1 cellular context compared by ENCODE assay signal in genomic region chr17:49012893-49013255, GRCh38.
A peak's percentile ranks its signal among the peaks of the same experiment; 100 is the strongest.
TF ChIP-seq lines count a peak whose summit lies in the region.

No MANE protein-coding gene starts in this region.

TF ChIP-seq in HepG2, 621 proteins besides CTCF, POLR2A, EP300 and RAD21 (continued from another document and continues in another):
- TF ChIP-seq ZBTB2 (CRISPR knock-in tag; IDR thresholded peaks at IDR 0.05; ENCODE audit: low read depth), result no peak
- no peak for TF ChIP-seq NFE2 (CRISPR knock-in tag; IDR thresholded peaks at IDR 0.05)
- TF ChIP-seq ZHX2 (IDR thresholded peaks at IDR 0.05; ENCODE audit: low read depth), result no peak
- no peak for TF ChIP-seq ZHX2 (CRISPR knock-in tag; IDR thresholded peaks at IDR 0.05; ENCODE audit: borderline replicate concordance)
- TF ChIP-seq MAFF (IDR thresholded peaks at IDR 0.05; ENCODE audit: low read depth, low read length), result no peak
- 0 out of 2 replicates have a peak, but pooled peaks have one; percentile 27 for TF ChIP-seq ZNF205 (CRISPR knock-in tag; IDR thresholded peaks at IDR 0.05)
- TF ChIP-seq ZNF687 (CRISPR knock-in tag; IDR thresholded peaks at IDR 0.05), result no peak
- no peak for TF ChIP-seq HCFC1 (IDR thresholded peaks at IDR 0.05; ENCODE audit: low read depth, low read length)
- no peak for TF ChIP-seq GRHL1 (CRISPR knock-in tag; conservative IDR thresholded peaks at IDR 0.05)
- no peak for TF ChIP-seq TOPORS (CRISPR knock-in tag; IDR thresholded peaks at IDR 0.05)
- TF ChIP-seq MIXL1 (CRISPR knock-in tag; IDR thresholded peaks at IDR 0.05), result 0 out of 2 replicates have a peak, but pooled peaks have one; percentile 16
- TF ChIP-seq ZNF253 (CRISPR knock-in tag; IDR thresholded peaks at IDR 0.05; ENCODE audit: borderline replicate concordance), result no peak
- TF ChIP-seq ATF7 (IDR thresholded peaks at IDR 0.05), result no peak
- no peak for TF ChIP-seq ATF7 (CRISPR knock-in tag; IDR thresholded peaks at IDR 0.05)
- no peak for TF ChIP-seq ZNF580 (CRISPR knock-in tag; IDR thresholded peaks at IDR 0.05; ENCODE audit: borderline replicate concordance, low read depth)
- TF ChIP-seq ADNP (CRISPR knock-in tag; IDR thresholded peaks at IDR 0.05), result peak; percentile 54; the same call in 1 of the 2 replicates
- no peak for TF ChIP-seq ATF5 (CRISPR knock-in tag; IDR thresholded peaks at IDR 0.05; ENCODE audit: low read depth)
- no peak for TF ChIP-seq ZFP36L2 (CRISPR knock-in tag; IDR thresholded peaks at IDR 0.05)
- no peak for TF ChIP-seq NFKBIZ (CRISPR knock-in tag; IDR thresholded peaks at IDR 0.05)
- TF ChIP-seq ONECUT2 (CRISPR knock-in tag; IDR thresholded peaks at IDR 0.05), result no peak
- TF ChIP-seq TSC22D2 (CRISPR knock-in tag; IDR thresholded peaks at IDR 0.05; ENCODE audit: borderline replicate concordance), result no peak
- no peak for TF ChIP-seq SATB2 (CRISPR knock-in tag; IDR thresholded peaks at IDR 0.05)
- no peak for TF ChIP-seq DPF2 (CRISPR knock-in tag; IDR thresholded peaks at IDR 0.05; ENCODE audit: borderline replicate concordance, low read depth)
- no peak for TF ChIP-seq ZNF607 (CRISPR knock-in tag; IDR thresholded peaks at IDR 0.05; ENCODE audit: borderline replicate concordance)
- TF ChIP-seq NFYC (CRISPR knock-in tag; IDR thresholded peaks at IDR 0.05), result no peak
- TF ChIP-seq ZNF264 (CRISPR knock-in tag; IDR thresholded peaks at IDR 0.05), result no peak
- no peak for TF ChIP-seq GMEB1 (CRISPR knock-in tag; IDR thresholded peaks at IDR 0.05; ENCODE audit: borderline replicate concordance)
- TF ChIP-seq ZNF382 (CRISPR knock-in tag; IDR thresholded peaks at IDR 0.05; ENCODE audit: borderline replicate concordance), result no peak
- no peak for TF ChIP-seq ZBTB1 (CRISPR knock-in tag; IDR thresholded peaks at IDR 0.05; ENCODE audit: borderline replicate concordance)
- no peak for TF ChIP-seq GPBP1L1 (CRISPR knock-in tag; IDR thresholded peaks at IDR 0.05)
- no peak for TF ChIP-seq CERS6 (CRISPR knock-in tag; IDR thresholded peaks at IDR 0.05)
- no peak for TF ChIP-seq SMAD9 (CRISPR knock-in tag; IDR thresholded peaks at IDR 0.05)
- no peak for TF ChIP-seq THAP9 (CRISPR knock-in tag; IDR thresholded peaks at IDR 0.05; ENCODE audit: borderline replicate concordance)
- TF ChIP-seq FOXK2 (IDR thresholded peaks at IDR 0.05), result no peak
- TF ChIP-seq RFX1 (IDR thresholded peaks at IDR 0.05), result no peak
- no peak for TF ChIP-seq ZSCAN29 (CRISPR knock-in tag; conservative IDR thresholded peaks at IDR 0.05)
